ENCODE assay signal across 24 cellular contexts in genomic region chr2:25521126-25521525, GRCh38.
"Had no signal": no experiment of that assay in that cellular context is flagged by ENCODE, and none has a peak within 500 bp of the region (broad histone marks: within the 10 kb centered on the region; RNA-seq: fewer than 3 reads in every experiment).

No MANE protein-coding gene starts in this region.

- H3K4me3 ChIP-seq: neural progenitor cell, ovary, skin epidermis, upper lobe of right lung had no signal

- H3K9me3 Mint-ChIP-seq: activated CD8-positive, alpha-beta T cell treated with anti-CD3 and anti-CD28 coated beads for 36 hours; activated T-cell treated with anti-CD3 and anti-CD28 coated beads, Interleukin-2, amount 50 U/mL, for 4 hours; central memory CD8-positive, alpha-beta T cell; naive thymus-derived CD4-positive, alpha-beta T cell; neural progenitor cell had no signal

- H3K27ac Mint-ChIP-seq: neural progenitor cell had no signal

- H3K27me3 ChIP-seq: brain microvascular endothelial cell, heart right ventricle, neural progenitor cell, ovary, stomach, upper lobe of right lung had no signal

- DNase-seq: activated CD4-positive, alpha-beta T cell treated with anti-CD3 and anti-CD28 coated beads for 48 hours; activated CD4-positive, CD25-positive, alpha-beta regulatory T cell; activated CD8-positive, alpha-beta T cell treated with anti-CD3 and anti-CD28 coated beads for 36 hours; activated effector memory CD4-positive, alpha-beta T cell treated with Interleukin-2 at 50 U/mL for 16 hours; activated naive CD4-positive, alpha-beta T cell treated with anti-CD3 and anti-CD28 coated beads, Interleukin-2, amount 50 U/mL, for 16 hours; activated T-cell treated with anti-CD3 and anti-CD28 coated beads, Interleukin-2, amount 50 U/mL, for 4 hours; aorta; brain microvascular endothelial cell; heart right ventricle; mesendoderm; naive thymus-derived CD4-positive, alpha-beta T cell; ovary; psoas muscle; right cardiac atrium; stimulated activated CD4-positive, alpha-beta T cell treated with anti-CD3 and anti-CD28 coated beads, Interleukin-15, amount 100 ng/mL, for 24 hours; stimulated activated CD4-positive, alpha-beta T cell treated with anti-CD3 and anti-CD28 coated beads, Interleukin-2, amount 100 ng/mL, for 48 hours; stomach; T-helper 1 cell; T1000; upper lobe of right lung had no signal

- H3K4me1 Mint-ChIP-seq: neural progenitor cell had no signal

- ATAC-seq: right cardiac atrium, upper lobe of right lung had no signal

- H3K27me3 Mint-ChIP-seq: activated CD8-positive, alpha-beta T cell treated with anti-CD3 and anti-CD28 coated beads for 36 hours; central memory CD8-positive, alpha-beta T cell; naive thymus-derived CD4-positive, alpha-beta T cell had no signal

- H3K4me3 Mint-ChIP-seq: activated T-cell treated with anti-CD3 and anti-CD28 coated beads, Interleukin-2, amount 50 U/mL, for 4 hours; neural progenitor cell had no signal

- H3K36me3 ChIP-seq: brain microvascular endothelial cell, heart right ventricle, neural progenitor cell, ovary, stomach, thoracic aorta, upper lobe of right lung had no signal
